In the genomic region with DNA sequence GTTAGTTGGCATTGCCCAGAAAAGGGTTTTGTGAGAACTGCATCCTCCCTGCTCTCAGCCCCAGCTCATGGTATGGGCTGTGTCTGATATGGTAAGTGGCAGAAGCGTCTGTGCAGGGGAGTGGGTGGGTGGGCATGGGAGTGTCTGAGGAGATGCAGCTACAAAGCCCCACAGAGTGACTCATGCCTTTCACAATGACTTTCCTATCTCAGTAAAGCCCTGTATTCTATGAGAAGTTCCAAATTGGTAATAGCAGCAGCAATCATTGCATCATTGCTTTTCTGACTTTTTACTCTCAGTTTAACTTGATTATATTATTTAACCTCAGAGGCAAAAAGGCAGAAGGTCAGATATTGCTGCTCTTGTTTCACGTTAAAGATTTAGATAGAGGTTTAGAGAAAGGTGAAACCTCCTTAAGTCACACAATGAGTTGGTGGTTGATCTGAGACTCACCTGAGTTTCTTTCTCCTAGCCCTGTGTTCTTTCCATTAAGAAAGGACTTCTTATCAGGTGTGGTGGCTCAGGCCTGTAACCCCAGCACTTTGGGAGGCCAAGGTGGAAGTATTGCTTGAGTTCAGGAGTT, we compare ENCODE assay signal across 1 cellular context.
TF ChIP-seq lines count a peak whose summit lies in the region.

No MANE protein-coding gene starts in this region.

TF ChIP-seq in GM23338, 12 proteins besides CTCF, POLR2A, EP300 and RAD21 (continued from another document):
- no peak for TF ChIP-seq ZNF462 (CRISPR knock-in tag; IDR thresholded peaks at IDR 0.05)
- TF ChIP-seq ZNF331 (CRISPR knock-in tag; IDR thresholded peaks at IDR 0.05; ENCODE audit: low read depth) = no peak
- no peak for TF ChIP-seq POLR2AphosphoS5 (IDR thresholded peaks at IDR 0.05; ENCODE audit: low read depth)
- no peak for TF ChIP-seq EZH2phosphoT487 (IDR thresholded peaks at IDR 0.05; ENCODE audit: unreplicated experiment)
- TF ChIP-seq EZH2 (IDR thresholded peaks at IDR 0.05; ENCODE audit: low read depth, unreplicated experiment) = no peak
- no peak for TF ChIP-seq JUNB (IDR thresholded peaks at IDR 0.05; ENCODE audit: unreplicated experiment)
TF ChIP-seq in GM23338: peak in this region for 0.
